Comparison of ENCODE assay signal across 19 cellular contexts in the genomic region with DNA sequence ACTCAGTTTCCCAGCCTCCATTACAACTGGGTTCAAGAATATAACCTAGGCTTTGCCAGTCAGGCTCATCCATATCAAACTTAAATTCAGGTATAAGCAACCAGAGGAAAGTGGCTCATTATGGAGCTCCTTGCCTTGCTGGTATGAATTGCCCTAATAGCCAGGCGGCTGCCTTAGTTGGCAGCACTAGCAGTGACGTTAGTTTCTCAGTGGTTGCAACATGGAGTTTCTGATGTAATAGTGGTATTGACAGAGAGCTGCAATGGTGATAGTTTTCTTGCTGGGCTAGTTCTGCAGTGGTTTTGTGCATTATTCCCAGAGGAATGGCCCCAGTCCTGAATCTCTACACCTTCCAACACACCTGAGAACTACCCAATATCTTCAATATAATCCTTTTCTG. TPM values are rescaled to one million over a fixed set of nuclear protein-coding genes. Genes with fewer than 3 reads are reported as not detected.
A peak's percentile ranks its signal among the peaks of the same experiment; 100 is the strongest.
DNase-seq lines count a peak whose midpoint lies in the region; ATAC-seq, FAIRE-seq and TF ChIP-seq lines count a peak whose summit lies in the region.
"Had no signal": no experiment of that assay in that cellular context is flagged by ENCODE, and none has a peak within 500 bp of the region (broad histone marks: within the 10 kb centered on the region; RNA-seq: fewer than 3 reads in every experiment).

No MANE protein-coding gene starts in this region.

- peaks cover under 1% of the 10 kb centered on the region; the same call in 1 of the 2 replicates for H4K20me1 ChIP-seq in DOHH2 (ENCODE audit: control insufficient read depth, insufficient read depth, low read depth, low read length)

- DNase-seq in NOMO-1 treated with dmso at 0.1 percent for 144 hours (lab: John Stamatoyannopoulos, UW; ENCODE audit: unreplicated experiment) (peak; percentile 18), bronchial epithelial cell (ENCODE audit: low read depth) (peak; percentile 73), neural crest cell (ENCODE audit: low read depth, low spot score) (no peak), H7 (no peak), NCI-H69 (lab: John Stamatoyannopoulos, UW) (no peak), SHP77 treated with DMSO at 0.1 percent for 48 hours (lab: John Stamatoyannopoulos, UW) (no peak)
- DNase-seq: activated CD4-positive, alpha-beta T cell treated with anti-CD3 and anti-CD28 coated beads for 36 hours; activated naive CD4-positive, alpha-beta T cell treated with anti-CD3 and anti-CD28 coated beads, Interleukin-2, amount 50 U/mL, for 16 hours; NCI-H1105; NCI-H446 treated with DMSO at 0.1 percent for 48 hours; right cardiac atrium; stimulated activated CD4-positive, alpha-beta T cell treated with anti-CD3 and anti-CD28 coated beads, Interleukin-2, amount 100 ng/mL, for 48 hours; T-helper 2 cell had no signal

- peaks cover 13% of the 10 kb centered on the region for H3F3A ChIP-seq in DOHH2 (ENCODE audit: control insufficient read depth, insufficient read depth)

- H3K79me2 ChIP-seq in DOHH2 (ENCODE audit: control insufficient read depth, low read length): peaks cover 15% of the 10 kb centered on the region

- H3K4me3 ChIP-seq in DOHH2 (ENCODE audit: low read length): no peak overlapping the region
- H3K4me3 ChIP-seq in bronchial epithelial cell (ENCODE audit: low read depth, low read length): no peak overlapping the region
- H3K4me3 ChIP-seq in H7 (ENCODE audit: insufficient read depth, low read depth, low read length): no peak overlapping the region
- H3K4me3 ChIP-seq: gastroesophageal sphincter, tibial nerve had no signal

- H3K36me3 ChIP-seq in DOHH2 (ENCODE audit: control insufficient read depth, low read length) (peaks cover 9% of the 10 kb centered on the region), bronchial epithelial cell (ENCODE audit: control insufficient read depth, insufficient read depth, low read length) (no peaks in the 10 kb centered on the region), H7 (replicated peaks; ENCODE audit: control insufficient read depth, insufficient read depth, low read length) (no peaks in the 10 kb centered on the region)
- H3K36me3 ChIP-seq: gastroesophageal sphincter, tibial nerve had no signal

- peaks cover 43% of the 10 kb centered on the region for H3K4me1 Mint-ChIP-seq in neural crest cell

- no peaks in the 10 kb centered on the region for H3K9me3 ChIP-seq in DOHH2 (ENCODE audit: control insufficient read depth, insufficient read depth, low read length)
- H3K9me3 ChIP-seq: gastroesophageal sphincter, tibial nerve had no signal

- no peaks in the 10 kb centered on the region for H3K9me3 Mint-ChIP-seq in neural crest cell
- H3K9me3 Mint-ChIP-seq: brain, mesothelial cell of epicardium had no signal

- H3K9me2 ChIP-seq in DOHH2 (replicated peaks; ENCODE audit: control insufficient read depth, low read length): no peaks in the 10 kb centered on the region

- peaks cover 45% of the 10 kb centered on the region for H3K4me1 ChIP-seq in DOHH2 (ENCODE audit: control insufficient read depth, low read length)

- no peaks in the 10 kb centered on the region for H3K36me3 Mint-ChIP-seq in neural crest cell (ENCODE audit: low read depth)
- H3K36me3 Mint-ChIP-seq: brain, mesothelial cell of epicardium had no signal

- no peak for FAIRE-seq in bronchial epithelial cell (lab: Jason Lieb, UNC)

- H3K27ac Mint-ChIP-seq in neural crest cell (ENCODE audit: unreplicated experiment): no peak overlapping the region
- H3K27ac Mint-ChIP-seq: mesothelial cell of epicardium had no signal

- no peaks in the 10 kb centered on the region for H3K27me3 Mint-ChIP-seq in neural crest cell (ENCODE audit: low read depth)
- H3K27me3 Mint-ChIP-seq: activated CD4-positive, alpha-beta T cell treated with anti-CD3 and anti-CD28 coated beads for 36 hours had no signal

- H3K4me2 ChIP-seq in DOHH2 (ENCODE audit: low read length): peak overlapping the region; percentile 45

- ATAC-seq in GM19395 (IDR thresholded peaks at IDR 0.05; ENCODE audit: unreplicated experiment): no peak
- ATAC-seq: activated CD4-positive, alpha-beta T cell treated with anti-CD3 and anti-CD28 coated beads for 36 hours; gastroesophageal sphincter; right cardiac atrium had no signal

- H3K4me3 Mint-ChIP-seq in neural crest cell: peak overlapping the region; percentile 10
- H3K4me3 Mint-ChIP-seq: activated CD4-positive, alpha-beta T cell treated with anti-CD3 and anti-CD28 coated beads for 36 hours; mesothelial cell of epicardium had no signal

- H3K27me3 ChIP-seq in DOHH2 (ENCODE audit: control insufficient read depth, low read length) (no peaks in the 10 kb centered on the region), bronchial epithelial cell (ENCODE audit: control insufficient read depth, insufficient read depth, low read length) (no peaks in the 10 kb centered on the region), H7 (ENCODE audit: control insufficient read depth, insufficient read depth, low read length) (peaks cover 8% of the 10 kb centered on the region; the same call in 1 of the 2 replicates)
- H3K27me3 ChIP-seq: gastroesophageal sphincter, tibial nerve had no signal

- no peak overlapping the region for H3K27ac ChIP-seq in DOHH2 (ENCODE audit: low read depth, low read length)
- H3K27ac ChIP-seq: gastroesophageal sphincter had no signal

- no peak for TF ChIP-seq CTCF in DOHH2 (IDR thresholded peaks at IDR 0.05; ENCODE audit: low read depth, low read length, poor library complexity, severe bottlenecking)
- no peak for TF ChIP-seq CTCF in bronchial epithelial cell (IDR thresholded peaks at IDR 0.05; ENCODE audit: insufficient read depth, low read length, severe bottlenecking)
- TF ChIP-seq CTCF in neural crest cell (conservative IDR thresholded peaks at IDR 0.05): no peak

RNA-seq across cellular contexts. Expression of a gene that starts 3.8 kb away (rescaled TPM):
- 172 and 197 TPM in 2 replicates for total RNA-seq in bronchial epithelial cell
- total RNA-seq in neural crest cell: 153 and 165 TPM in 2 replicates
- 73.7 and 113 TPM in 2 replicates for total RNA-seq in H7 (2014; rRNA removed; shearing (Covaris generic))

Comparison
In these comparisons a context has a peak if more than half of its experiments do, and no peak if none do; other contexts are left out.
1. DNase-seq: peak in NOMO-1 treated with dmso at 0.1 percent for 144 hours (single experiment) and bronchial epithelial cell (single experiment); none in neural crest cell (single experiment), H7 (single experiment), NCI-H69 (single experiment) and SHP77 treated with DMSO at 0.1 percent for 48 hours (single experiment).